ENCODE assay signal across 8 cellular contexts in genomic region chr5:180828756-180829531, GRCh38. TPM values are rescaled to one million over a fixed set of nuclear protein-coding genes. Genes with fewer than 3 reads are reported as not detected.
A peak's percentile ranks its signal among the peaks of the same experiment; 100 is the strongest.
DNase-seq lines count a peak whose midpoint lies in the region; ATAC-seq and TF ChIP-seq lines count a peak whose summit lies in the region.
"Not testable (repeated sequence)": the region's sequence is repeated elsewhere in the genome, so short reads cannot be mapped to it uniquely, and the experiment has no call there.

No MANE protein-coding gene starts in this region.

- not testable (repeated sequence) for H3K27me3 ChIP-seq in CD4-positive, CD25-positive, alpha-beta regulatory T cell (ENCODE audit: control insufficient read depth, insufficient read depth, low read length); adrenal gland; heart left ventricle; mucosa of rectum (ENCODE audit: control insufficient read depth in 2 of 2, insufficient read depth in 2 of 2, low read length in 2 of 2); sigmoid colon; tibial artery

- TF ChIP-seq CTCF in adrenal gland (IDR thresholded peaks at IDR 0.05); heart left ventricle (IDR thresholded peaks at IDR 0.05); sigmoid colon (IDR thresholded peaks at IDR 0.05); tibial artery (IDR thresholded peaks at IDR 0.05): not testable (repeated sequence)

- H3K4me3 ChIP-seq in CD4-positive, CD25-positive, alpha-beta regulatory T cell (ENCODE audit: low read depth, low read length); adrenal gland; mucosa of rectum (ENCODE audit: low read length in 2 of 2); tibial artery: not testable (repeated sequence)
- peak overlapping the region in 2 of 12 donors; percentile 70 to 72 for H3K4me3 ChIP-seq in heart left ventricle
- peak overlapping the region in 1 of 4 donors; percentile 83 for H3K4me3 ChIP-seq in sigmoid colon

- H3K27ac ChIP-seq in CD4-positive, CD25-positive, alpha-beta regulatory T cell (ENCODE audit: insufficient read depth, low read length, poor library complexity, severe bottlenecking): peak overlapping the region; percentile 95
- H3K27ac ChIP-seq in adrenal gland (peak overlapping the region; percentile 31 to 98 (median 93)), heart left ventricle (peak overlapping the region in 11 of 12 donors; percentile 96 to 100 (median 98)), mucosa of rectum (ENCODE audit: low read depth in 2 of 2, low read length in 2 of 2) (peak overlapping the region; percentile 97), sigmoid colon (peak overlapping the region; percentile 96 to 100 (median 97)), tibial artery (peak overlapping the region; percentile 97 to 98)

- not testable (repeated sequence) for TF ChIP-seq POLR2A in adrenal gland (IDR thresholded peaks at IDR 0.05); heart left ventricle (IDR thresholded peaks at IDR 0.05); sigmoid colon (IDR thresholded peaks at IDR 0.05)

- intact Hi-C loops in adrenal gland (cut with DNase I); heart left ventricle (cut with DNase I); sigmoid colon (cut with DNase I); tibial artery (cut with DNase I; ENCODE audit: low total_unique reads): not testable (repeated sequence)

- POLR2A ChIA-PET in activated CD4-positive, alpha-beta memory T cell treated with anti-CD3 and anti-CD28 coated beads, Interleukin-2, amount 10 ng/mL, durations not matched to agents 7 days and 5 days (lab: Charles Lee): interaction anchor here (5.3 to 6.5 kb wide), 2 partner anchors 22 to 33 kb away, joined by 91 to 404 read pairs; partner anchors contain the start of genes MGAT1 and ZFP62

- H3K27ac Mint-ChIP-seq in CD4-positive, CD25-positive, alpha-beta regulatory T cell: peak overlapping the region; percentile 36 to 98 (median 87)
- not testable (repeated sequence) for H3K27ac Mint-ChIP-seq in activated CD4-positive, alpha-beta memory T cell treated with anti-CD3 and anti-CD28 coated beads, Interleukin-2, amount 10 ng/mL, durations not matched to agents 7 days and 5 days

- H3K4me1 ChIP-seq in CD4-positive, CD25-positive, alpha-beta regulatory T cell (ENCODE audit: control insufficient read depth, insufficient read depth, low read length, poor library complexity, severe bottlenecking): peaks cover 40% of the 10 kb centered on the region
- H3K4me1 ChIP-seq in adrenal gland (replicated peaks in 1 of 2) (peaks cover 52 to 54% of the 10 kb centered on the region in 2 donors), heart left ventricle (peaks cover 0 to 70% (median 49%) of the 10 kb centered on the region in 12 donors), mucosa of rectum (ENCODE audit: control insufficient read depth in 2 of 2, insufficient read depth in 2 of 2, low read length in 2 of 2) (peaks cover 16 to 23% of the 10 kb centered on the region in 2 donors), sigmoid colon (peaks cover 0 to 37% (median 35%) of the 10 kb centered on the region in 4 donors), tibial artery (peaks cover 0 to 45% (median 32%) of the 10 kb centered on the region in 4 donors)

- not testable (repeated sequence) for H3K36me3 ChIP-seq in CD4-positive, CD25-positive, alpha-beta regulatory T cell (ENCODE audit: control insufficient read depth, insufficient read depth, low read length); adrenal gland (replicated peaks in 1 of 2); mucosa of rectum (ENCODE audit: control insufficient read depth in 2 of 2, insufficient read depth in 2 of 2, low read length in 2 of 2); sigmoid colon; tibial artery
- peaks cover 0 to 14% (median 0%) of the 10 kb centered on the region in 9 donors for H3K36me3 ChIP-seq in heart left ventricle

- TF ChIP-seq EP300 in sigmoid colon (IDR thresholded peaks at IDR 0.05): peak in 1 of 4 donors; percentile 19

- peaks cover 13% of the 10 kb centered on the region for H3K36me3 Mint-ChIP-seq in CD4-positive, CD25-positive, alpha-beta regulatory T cell
- peaks cover 33% of the 10 kb centered on the region for H3K36me3 Mint-ChIP-seq in activated CD4-positive, alpha-beta memory T cell treated with anti-CD3 and anti-CD28 coated beads, Interleukin-2, amount 10 ng/mL, durations not matched to agents 7 days and 5 days (ENCODE audit: low read depth)

- not testable (repeated sequence) for H3K9ac ChIP-seq in mucosa of rectum (ENCODE audit: low read depth in 1 of 2, low read length in 2 of 2)

- peak overlapping the region; percentile 35 to 99 (median 88) for H3K4me3 Mint-ChIP-seq in CD4-positive, CD25-positive, alpha-beta regulatory T cell
- H3K4me3 Mint-ChIP-seq in activated CD4-positive, alpha-beta memory T cell treated with anti-CD3 and anti-CD28 coated beads, Interleukin-2, amount 10 ng/mL, durations not matched to agents 7 days and 5 days: peak overlapping the region; percentile 16

- not testable (repeated sequence) for H3K9me3 Mint-ChIP-seq in CD4-positive, CD25-positive, alpha-beta regulatory T cell; activated CD4-positive, alpha-beta memory T cell treated with anti-CD3 and anti-CD28 coated beads, Interleukin-2, amount 10 ng/mL, durations not matched to agents 7 days and 5 days

- not testable (repeated sequence) for ATAC-seq in CD4-positive, CD25-positive, alpha-beta regulatory T cell (ENCODE audit: low read depth in 2 of 2); heart left ventricle

- not testable (repeated sequence) for H3K27me3 Mint-ChIP-seq in CD4-positive, CD25-positive, alpha-beta regulatory T cell; activated CD4-positive, alpha-beta memory T cell treated with anti-CD3 and anti-CD28 coated beads, Interleukin-2, amount 10 ng/mL, durations not matched to agents 7 days and 5 days

- DNase-seq in CD4-positive, CD25-positive, alpha-beta regulatory T cell; activated CD4-positive, alpha-beta memory T cell treated with anti-CD3 and anti-CD28 coated beads, Interleukin-2, amount 10 ng/mL, durations not matched to agents 7 days and 5 days; sigmoid colon; tibial artery: not testable (repeated sequence)
- DNase-seq in MV-4-11 (lab: John Stamatoyannopoulos, UW) (peak; percentile 18), adrenal gland (peak in 1 of 7 donors; percentile 18), heart left ventricle (peak in 1 of 5 donors; percentile 10)

- H3K4me1 Mint-ChIP-seq in CD4-positive, CD25-positive, alpha-beta regulatory T cell: peaks cover 11 to 55% (median 37%) of the 10 kb centered on the region in 4 donors
- H3K4me1 Mint-ChIP-seq in activated CD4-positive, alpha-beta memory T cell treated with anti-CD3 and anti-CD28 coated beads, Interleukin-2, amount 10 ng/mL, durations not matched to agents 7 days and 5 days: peaks cover 42% of the 10 kb centered on the region

- 80 to 91% (median 86%) methylated on average over 12 to 13 of the region's 13 CpGs for WGBS in adrenal gland, 4 donors
- 86 to 91% (median 88%) methylated on average over 13 of the region's 13 CpGs for WGBS in heart left ventricle, 4 donors
- 84 to 85% methylated on average over 13 of the region's 13 CpGs for WGBS in sigmoid colon, 2 donors

- CTCF ChIA-PET in activated CD4-positive, alpha-beta memory T cell treated with anti-CD3 and anti-CD28 coated beads, Interleukin-2, amount 10 ng/mL, durations not matched to agents 7 days and 5 days (lab: Charles Lee): interaction anchor here (0.5 to 2.9 kb wide), 3 partner anchors 21 to 1138 kb away, joined by 3 to 13 read pairs (median 4); no protein-coding TSS in a partner anchor

- H3K9me3 ChIP-seq in CD4-positive, CD25-positive, alpha-beta regulatory T cell (ENCODE audit: control insufficient read depth in 2 of 2, low read length in 2 of 2); adrenal gland (replicated peaks in 1 of 3); mucosa of rectum (ENCODE audit: control insufficient read depth in 2 of 2, low read length in 2 of 2); sigmoid colon; tibial artery: not testable (repeated sequence)
- peaks cover 0 to 19% (median 3%) of the 10 kb centered on the region in 12 donors for H3K9me3 ChIP-seq in heart left ventricle

RNA-seq across cellular contexts. Expression of gene MGAT1, which starts 26.3 kb away (rescaled TPM):
- 106 TPM for total RNA-seq in CD4-positive, CD25-positive, alpha-beta regulatory T cell
- 100 to 1,000 TPM; 171 to 210 (median 194) TPM for polyA plus RNA-seq in CD4-positive, CD25-positive, alpha-beta regulatory T cell
- 100 to 1,000 TPM; 184 to 185 TPM for total RNA-seq in activated CD4-positive, alpha-beta memory T cell treated with anti-CD3 and anti-CD28 coated beads, Interleukin-2, amount 10 ng/mL, durations not matched to agents 7 days and 5 days
- 100 to 1,000 TPM; 117 to 224 (median 152) TPM for total RNA-seq in adrenal gland
- 100 to 1,000 TPM in 1 of 3 donors, 10 to 100 TPM in 2; 46.8 to 144 (median 62.7) TPM for polyA plus RNA-seq in adrenal gland
- 100 to 1,000 TPM in 3 of 9 donors, 10 to 100 TPM in 6; 50.9 to 162 (median 83.5) TPM for total RNA-seq in heart left ventricle
- 100 to 1,000 TPM in 1 of 2 donors, 10 to 100 TPM in 1; 64.5 to 199 TPM for polyA plus RNA-seq in heart left ventricle
- total RNA-seq in sigmoid colon: 100 to 1,000 TPM in 3 of 4 donors, 10 to 100 TPM in 1; 94.5 to 149 (median 121) TPM
- 100 to 1,000 TPM in 1 of 3 donors, 10 to 100 TPM in 2; 41.4 to 134 (median 71.2) TPM for polyA plus RNA-seq in sigmoid colon

RNA-seq across cellular contexts. Expression of gene ZFP62, which starts 32.1 kb away (rescaled TPM):
- total RNA-seq in CD4-positive, CD25-positive, alpha-beta regulatory T cell: 21.5 TPM
- polyA plus RNA-seq in CD4-positive, CD25-positive, alpha-beta regulatory T cell: 10 to 100 TPM; 21.4 to 31.2 (median 24.8) TPM
- 10 to 100 TPM; 19.4 to 20.0 TPM for total RNA-seq in activated CD4-positive, alpha-beta memory T cell treated with anti-CD3 and anti-CD28 coated beads, Interleukin-2, amount 10 ng/mL, durations not matched to agents 7 days and 5 days
- 10 to 100 TPM in 7 of 8 donors, 1 to 10 TPM in 1; 8.5 to 23.6 (median 14.8) TPM for total RNA-seq in adrenal gland
- 10 to 100 TPM; 17.5 to 39.7 (median 25.1) TPM for polyA plus RNA-seq in adrenal gland
- total RNA-seq in heart left ventricle: 10 to 100 TPM in 8 of 9 donors, 1 to 10 TPM in 1; 9.4 to 18.6 (median 13.8) TPM
- 10 to 100 TPM; 10.6 to 13.6 TPM for polyA plus RNA-seq in heart left ventricle
- 10 to 100 TPM; 18.7 to 34.6 (median 27.3) TPM for total RNA-seq in sigmoid colon
- polyA plus RNA-seq in sigmoid colon: 10 to 100 TPM; 12.9 to 23.7 (median 16.2) TPM
